ENCODE assay signal across 21 cellular contexts in genomic region chr20:62457098-62457497, GRCh38. TPM values are rescaled to one million over a fixed set of nuclear protein-coding genes. Genes with fewer than 3 reads are reported as not detected.
DNase-seq lines count a peak whose midpoint lies in the region; ATAC-seq and TF ChIP-seq lines count a peak whose summit lies in the region.
"Had no signal": no experiment of that assay in that cellular context is flagged by ENCODE, and none has a peak within 500 bp of the region (broad histone marks: within the 10 kb centered on the region; RNA-seq: fewer than 3 reads in every experiment).

No MANE protein-coding gene starts in this region.

- no peak overlapping the region for H3K27ac ChIP-seq in BLaER1
- H3K27ac ChIP-seq in BLaER1 treated with 17β-estradiol and CSF1 and Interleukin-3, amounts not matched to agents 10 nM and 100 nM, result no peak overlapping the region
- H3K27ac ChIP-seq in HEK293 (ENCODE audit: extremely low read depth, low read depth, low read length), result no peak overlapping the region
- no peak overlapping the region for H3K27ac ChIP-seq in neuronal stem cell (replicated peaks; ENCODE audit: low read length)

- H3K9me3 ChIP-seq in BLaER1 (no peaks in the 10 kb centered on the region), HEK293 (ENCODE audit: control insufficient read depth, insufficient read depth, low read depth, low read length) (no peaks in the 10 kb centered on the region), neuronal stem cell (replicated peaks in 1 of 2; ENCODE audit: control insufficient read depth in 2 of 2, insufficient read depth in 1 of 2, low read depth in 1 of 2, low read length in 2 of 2) (no peaks in the 10 kb centered on the region)
- no peaks in the 10 kb centered on the region for H3K9me3 ChIP-seq in BLaER1 treated with 17β-estradiol and CSF1 and Interleukin-3, amounts not matched to agents 10 nM and 100 nM (replicated peaks in 1 of 11)

- H3K36me3 Mint-ChIP-seq in T-helper 2 cell treated with Interferon-gamma antibody and Interleukin-4, amounts not matched to agents 5 μg/mL and 100 μg/mL, for 36 hours (ENCODE audit: low read depth), result no peaks in the 10 kb centered on the region
- no peaks in the 10 kb centered on the region for H3K36me3 Mint-ChIP-seq in activated T-helper 17 cell treated with anti-CD3 and anti-CD28 coated beads, Interleukin-2, amount 50 U/mL, for 72 hours (ENCODE audit: low read depth)
- H3K36me3 Mint-ChIP-seq: CD14-positive monocyte; CD8-positive, alpha-beta memory T cell had no signal

- no peak overlapping the region for H2AFZ ChIP-seq in neuronal stem cell (ENCODE audit: low read length)

- peak overlapping the region; percentile 99 for H3K14ac ChIP-seq in neuronal stem cell (ENCODE audit: low read length)

- peak overlapping the region; percentile 23 for H4K8ac ChIP-seq in neuronal stem cell (ENCODE audit: low read depth, low read length)

- H3K4me3 ChIP-seq in BLaER1 (no peak overlapping the region), HEK293 (ENCODE audit: low read depth, low read length) (no peak overlapping the region), neuronal stem cell (ENCODE audit: low read length in 2 of 2) (no peak overlapping the region)
- H3K4me3 ChIP-seq in BLaER1 treated with 17β-estradiol and CSF1 and Interleukin-3, amounts not matched to agents 10 nM and 100 nM, result no peak overlapping the region

- CTCF ChIA-PET in HEK293 (lab: Yijun Ruan, JAX), result no interaction called here

- no peak for DNase-seq in neuronal stem cell (ENCODE audit: low spot score)
- DNase-seq in stimulated activated CD4-positive, alpha-beta T cell treated with anti-CD3 and anti-CD28 coated beads, Interleukin-4, amount 100 ng/mL, for 4 hours, result no peak
- DNase-seq in T-helper 2 cell treated with Interferon-gamma antibody and Interleukin-4, amounts not matched to agents 5 μg/mL and 100 μg/mL, for 36 hours (ENCODE audit: low spot score), result no peak
- DNase-seq: Calu3; CD4-positive, alpha-beta T cell; CD8-positive, alpha-beta memory T cell; DMS53; DMS79 treated with DMSO at 0.1 percent for 48 hours; GF-D8; GOT3; HCEC 1CT had no signal

- H3K27me3 Mint-ChIP-seq in T-helper 2 cell treated with Interferon-gamma antibody and Interleukin-4, amounts not matched to agents 5 μg/mL and 100 μg/mL, for 36 hours (ENCODE audit: low read depth), result peaks cover 2% of the 10 kb centered on the region
- H3K27me3 Mint-ChIP-seq in activated T-helper 17 cell treated with anti-CD3 and anti-CD28 coated beads, Interleukin-2, amount 50 U/mL, for 72 hours, result peaks cover 6% of the 10 kb centered on the region

- peaks cover 19% of the 10 kb centered on the region; the same call in 1 of the 2 replicates for H4K20me1 ChIP-seq in BLaER1
- peaks cover 0 to 46% (median 21%) of the 10 kb centered on the region in 11 experiments; a peak in 9 of 22 replicates for H4K20me1 ChIP-seq in BLaER1 treated with 17β-estradiol and CSF1 and Interleukin-3, amounts not matched to agents 10 nM and 100 nM

- H2BK15ac ChIP-seq in neuronal stem cell (ENCODE audit: low read length), result peak overlapping the region; percentile 49

- peak overlapping the region; percentile 48 for H3K18ac ChIP-seq in neuronal stem cell (ENCODE audit: low read length)

- H3K4me1 ChIP-seq in BLaER1 (peaks cover 38% of the 10 kb centered on the region), HEK293 (ENCODE audit: control insufficient read depth, insufficient read depth, low read length) (no peaks in the 10 kb centered on the region), neuronal stem cell (ENCODE audit: control insufficient read depth in 2 of 2, insufficient read depth in 1 of 2, low read depth in 1 of 2, low read length in 2 of 2) (peaks cover 0 to 6% of the 10 kb centered on the region in 2 donors)
- peaks cover 0 to 43% (median 30%) of the 10 kb centered on the region in 10 experiments; a peak in 16 of 20 replicates for H3K4me1 ChIP-seq in BLaER1 treated with 17β-estradiol and CSF1 and Interleukin-3, amounts not matched to agents 10 nM and 100 nM

- H3K9me3 Mint-ChIP-seq in T-helper 2 cell treated with Interferon-gamma antibody and Interleukin-4, amounts not matched to agents 5 μg/mL and 100 μg/mL, for 36 hours, result no peaks in the 10 kb centered on the region
- H3K9me3 Mint-ChIP-seq in activated T-helper 17 cell treated with anti-CD3 and anti-CD28 coated beads, Interleukin-2, amount 50 U/mL, for 72 hours, result no peaks in the 10 kb centered on the region
- H3K9me3 Mint-ChIP-seq: CD14-positive monocyte; CD4-positive, alpha-beta T cell; CD8-positive, alpha-beta memory T cell had no signal

- no CpG with 5 or more reads among the region's 17 CpGs for WGBS in neuronal stem cell (ENCODE audit: extremely low coverage in 2 of 2, insufficient read length in 2 of 2, insufficient replicate concordance in 1 of 2), 2 donors

- no peak overlapping the region for H2BK12ac ChIP-seq in neuronal stem cell (ENCODE audit: low read length)

- peak overlapping the region; percentile 84 for H3K4me2 ChIP-seq in BLaER1
- peak overlapping the region in 9 of 11 experiments; percentile 39 to 83 (median 77); a peak in 14 of 22 replicates for H3K4me2 ChIP-seq in BLaER1 treated with 17β-estradiol and CSF1 and Interleukin-3, amounts not matched to agents 10 nM and 100 nM
- no peak overlapping the region for H3K4me2 ChIP-seq in neuronal stem cell (ENCODE audit: insufficient read depth, low read length, poor library complexity, severe bottlenecking)

- H4K91ac ChIP-seq in neuronal stem cell (ENCODE audit: low read depth, low read length, poor library complexity), result no peak overlapping the region

- H3K36me3 ChIP-seq in BLaER1 (no peaks in the 10 kb centered on the region), HEK293 (ENCODE audit: control insufficient read depth in 2 of 2, insufficient read depth in 1 of 2, low read length in 2 of 2) (no peaks in the 10 kb centered on the region), neuronal stem cell (replicated peaks in 1 of 2; ENCODE audit: control insufficient read depth in 2 of 2, insufficient read depth in 2 of 2, low read length in 2 of 2) (no peaks in the 10 kb centered on the region)
- H3K36me3 ChIP-seq in BLaER1 treated with 17β-estradiol and CSF1 and Interleukin-3, amounts not matched to agents 10 nM and 100 nM, result no peaks in the 10 kb centered on the region

- TF ChIP-seq CTCF in HEK293 (tag by site-specific recombination; IDR thresholded peaks at IDR 0.05), result no peak

- H3K4ac ChIP-seq in neuronal stem cell (ENCODE audit: low read length), result no peak overlapping the region

- H2AK5ac ChIP-seq in neuronal stem cell (ENCODE audit: low read depth, low read length), result peak overlapping the region; percentile 92

- H3K27ac Mint-ChIP-seq in T-helper 2 cell treated with Interferon-gamma antibody and Interleukin-4, amounts not matched to agents 5 μg/mL and 100 μg/mL, for 36 hours, result no peak overlapping the region
- H3K27ac Mint-ChIP-seq in activated T-helper 17 cell treated with anti-CD3 and anti-CD28 coated beads, Interleukin-2, amount 50 U/mL, for 72 hours, result no peak overlapping the region
- H3K27ac Mint-ChIP-seq: CD14-positive monocyte; CD4-positive, alpha-beta T cell; CD8-positive, alpha-beta memory T cell had no signal

- peak overlapping the region; percentile 20 for H3K23ac ChIP-seq in neuronal stem cell (ENCODE audit: low read depth, low read length, poor library complexity)

- no peak for ATAC-seq in activated T-helper 17 cell treated with anti-CD3 and anti-CD28 coated beads, Interleukin-2, amount 50 U/mL, for 72 hours (replicated peaks)

- H3K9ac ChIP-seq in BLaER1 (no peak overlapping the region), neuronal stem cell (ENCODE audit: low read depth, low read length, poor library complexity) (no peak overlapping the region)
- no peak overlapping the region for H3K9ac ChIP-seq in BLaER1 treated with 17β-estradiol and CSF1 and Interleukin-3, amounts not matched to agents 10 nM and 100 nM

- no peak overlapping the region for H2BK120ac ChIP-seq in neuronal stem cell (ENCODE audit: low read depth, low read length)

- POLR2A ChIA-PET in HEK293 (lab: Yijun Ruan, JAX), result no interaction called here

- H3K27me3 ChIP-seq in BLaER1, result peaks cover 40% of the 10 kb centered on the region
- peaks cover 11 to 52% (median 34%) of the 10 kb centered on the region in 11 experiments; a peak in 19 of 22 replicates for H3K27me3 ChIP-seq in BLaER1 treated with 17β-estradiol and CSF1 and Interleukin-3, amounts not matched to agents 10 nM and 100 nM
- peaks cover 0 to 82% (median 0%) of the 10 kb centered on the region in 3 experiments for H3K27me3 ChIP-seq in neuronal stem cell (ENCODE audit: control insufficient read depth in 3 of 3, insufficient read depth in 3 of 3, low read depth in 1 of 3, low read length in 3 of 3)

- no peaks in the 10 kb centered on the region for H3K4me1 Mint-ChIP-seq in T-helper 2 cell treated with Interferon-gamma antibody and Interleukin-4, amounts not matched to agents 5 μg/mL and 100 μg/mL, for 36 hours (ENCODE audit: low read depth)
- H3K4me1 Mint-ChIP-seq in activated T-helper 17 cell treated with anti-CD3 and anti-CD28 coated beads, Interleukin-2, amount 50 U/mL, for 72 hours, result no peaks in the 10 kb centered on the region
- H3K4me1 Mint-ChIP-seq: CD14-positive monocyte; CD8-positive, alpha-beta memory T cell had no signal

- H2BK5ac ChIP-seq in neuronal stem cell (ENCODE audit: low read length), result peak overlapping the region; percentile 66

- no peaks in the 10 kb centered on the region for H3K79me1 ChIP-seq in neuronal stem cell (ENCODE audit: low read depth, low read length)

- H3K4me3 Mint-ChIP-seq in T-helper 2 cell treated with Interferon-gamma antibody and Interleukin-4, amounts not matched to agents 5 μg/mL and 100 μg/mL, for 36 hours, result no peak overlapping the region
- no peak overlapping the region for H3K4me3 Mint-ChIP-seq in activated T-helper 17 cell treated with anti-CD3 and anti-CD28 coated beads, Interleukin-2, amount 50 U/mL, for 72 hours
- H3K4me3 Mint-ChIP-seq: CD14-positive monocyte; CD4-positive, alpha-beta T cell; CD8-positive, alpha-beta memory T cell had no signal

RNA-seq across cellular contexts. Expression of gene GATA5, which starts 18.7 kb away (rescaled TPM):
- polyA plus RNA-seq in neuronal stem cell (2013, experiment 1 of 2), result 0.08 TPM
- polyA plus RNA-seq in neuronal stem cell (2013, experiment 2 of 2), result 0.11 TPM
- not detected for total RNA-seq in activated T-helper 17 cell treated with anti-CD3 and anti-CD28 coated beads, Interleukin-2, amount 50 U/mL, for 72 hours
- total RNA-seq: A673; Calu3; CD4-positive, alpha-beta T cell; CD8-positive, alpha-beta memory T cell; Daoy had no signal
- polyA plus RNA-seq: BJ; CD14-positive monocyte; CD8-positive, alpha-beta memory T cell had no signal

RNA-seq across cellular contexts. Expression of gene RBBP8NL, which starts 29.8 kb away (rescaled TPM):
- not detected for polyA plus RNA-seq in neuronal stem cell (2013, experiment 1 of 2)
- not detected for polyA plus RNA-seq in neuronal stem cell (2013, experiment 2 of 2)
- not detected for total RNA-seq in activated T-helper 17 cell treated with anti-CD3 and anti-CD28 coated beads, Interleukin-2, amount 50 U/mL, for 72 hours
- total RNA-seq: A172; A673; CD4-positive, alpha-beta T cell; CD8-positive, alpha-beta memory T cell; Daoy; G401 had no signal
- polyA plus RNA-seq: BJ; CD14-positive monocyte; CD8-positive, alpha-beta memory T cell had no signal

RNA-seq across cellular contexts. Expression of gene CABLES2, which starts 50.0 kb away (rescaled TPM):
- 15.0 TPM for polyA plus RNA-seq in neuronal stem cell (2013, experiment 1 of 2)
- polyA plus RNA-seq in neuronal stem cell (2013, experiment 2 of 2), result 14.9 TPM
- 1 to 10 TPM; 6.8 to 6.9 TPM for total RNA-seq in activated T-helper 17 cell treated with anti-CD3 and anti-CD28 coated beads, Interleukin-2, amount 50 U/mL, for 72 hours
